In genomic region chr9:78778843-78779486, GRCh38 we compare ENCODE assay signal across 21 cellular contexts.
DNase-seq lines count a peak whose midpoint lies in the region; ATAC-seq, FAIRE-seq and TF ChIP-seq lines count a peak whose summit lies in the region.
"Had no signal": no experiment of that assay in that cellular context is flagged by ENCODE, and none has a peak within 500 bp of the region (broad histone marks: within the 10 kb centered on the region; RNA-seq: fewer than 3 reads in every experiment).

No MANE protein-coding gene starts in this region.

- H3K4me3 Mint-ChIP-seq in astrocyte (ENCODE audit: unreplicated experiment) (no peak overlapping the region), neural crest cell (no peak overlapping the region)
- H3K4me3 Mint-ChIP-seq: CD4-positive, CD25-positive, alpha-beta regulatory T cell; HFFc6 had no signal

- no peak overlapping the region for H3K9ac ChIP-seq in astrocyte (ENCODE audit: low read length)

- TF ChIP-seq CTCF in astrocyte (IDR thresholded peaks at IDR 0.05; ENCODE audit: insufficient read depth, low read depth, low read length) = no peak
- no peak for TF ChIP-seq CTCF in neural crest cell (conservative IDR thresholded peaks at IDR 0.05)

- H3K36me3 ChIP-seq in astrocyte (ENCODE audit: insufficient read depth, low read length) = no peaks in the 10 kb centered on the region
- H3K36me3 ChIP-seq: MG63 had no signal

- in situ Hi-C loops in Caki2 (cut with HindIII; ENCODE audit: low pct_unique_long_range_greater_than_20kb, low sequenced_read_pairs) = no loop called here

- no peak overlapping the region for H2AFZ ChIP-seq in astrocyte (ENCODE audit: low read depth, low read length)

- peak; percentile 73 for FAIRE-seq in astrocyte (lab: Jason Lieb, UNC)
- FAIRE-seq: GM19239, H54 had no signal

- H3K36me3 Mint-ChIP-seq in astrocyte (ENCODE audit: low read depth, unreplicated experiment) (no peaks in the 10 kb centered on the region), neural crest cell (ENCODE audit: low read depth) (no peaks in the 10 kb centered on the region)
- H3K36me3 Mint-ChIP-seq: CD4-positive, CD25-positive, alpha-beta regulatory T cell had no signal

- H3K4me2 ChIP-seq in astrocyte (ENCODE audit: low read length) = no peak overlapping the region

- H3K9me3 ChIP-seq in astrocyte (ENCODE audit: insufficient read depth, low read depth, low read length) = no peaks in the 10 kb centered on the region
- H3K9me3 ChIP-seq: MG63 had no signal

- H3K27ac Mint-ChIP-seq in astrocyte (ENCODE audit: unreplicated experiment) (no peak overlapping the region), neural crest cell (ENCODE audit: unreplicated experiment) (peak overlapping the region; percentile 31)
- H3K27ac Mint-ChIP-seq: CD4-positive, CD25-positive, alpha-beta regulatory T cell; HFFc6 had no signal

- H3K79me2 ChIP-seq in astrocyte (ENCODE audit: insufficient read depth, low read length) = no peaks in the 10 kb centered on the region

- H3K4me3 ChIP-seq in astrocyte (ENCODE audit: insufficient read depth, low read depth, low read length) = no peak overlapping the region
- H3K4me3 ChIP-seq: MG63 had no signal

- H3K27me3 Mint-ChIP-seq in astrocyte (ENCODE audit: low read depth, unreplicated experiment) (no peaks in the 10 kb centered on the region), neural crest cell (ENCODE audit: low read depth) (no peaks in the 10 kb centered on the region)
- H3K27me3 Mint-ChIP-seq: CD4-positive, CD25-positive, alpha-beta regulatory T cell had no signal

- H3K4me1 Mint-ChIP-seq in astrocyte (ENCODE audit: low read depth, unreplicated experiment) = peaks cover 10% of the 10 kb centered on the region
- H3K4me1 Mint-ChIP-seq in neural crest cell = peaks cover 42% of the 10 kb centered on the region
- H3K4me1 Mint-ChIP-seq: CD4-positive, CD25-positive, alpha-beta regulatory T cell had no signal

- H3K27me3 ChIP-seq in astrocyte (ENCODE audit: insufficient read depth, low read length) = no peaks in the 10 kb centered on the region
- H3K27me3 ChIP-seq: MG63 had no signal

- H3K27ac ChIP-seq in astrocyte (ENCODE audit: low read depth, low read length) = no peak overlapping the region

- no peaks in the 10 kb centered on the region for H3K9me3 Mint-ChIP-seq in astrocyte (ENCODE audit: unreplicated experiment)
- peaks cover 4% of the 10 kb centered on the region for H3K9me3 Mint-ChIP-seq in neural crest cell
- H3K9me3 Mint-ChIP-seq: HFFc6 had no signal

- H3K4me1 ChIP-seq in astrocyte (ENCODE audit: insufficient read depth, low read length) = peaks cover 4% of the 10 kb centered on the region

- ATAC-seq in GM19463 (IDR thresholded peaks at IDR 0.05; ENCODE audit: unreplicated experiment) = no peak
- no peak for ATAC-seq in HG03378 (IDR thresholded peaks at IDR 0.05; ENCODE audit: unreplicated experiment)

- H4K20me1 ChIP-seq in astrocyte (ENCODE audit: insufficient read depth, low read length) = no peaks in the 10 kb centered on the region

- peak; percentile 3 for DNase-seq in Caki2 (ENCODE audit: low read depth)
- DNase-seq in astrocyte (ENCODE audit: low read depth) = peak; percentile 73
- DNase-seq in glomerular visceral epithelial cell (ENCODE audit: extremely low spot score) = peak; percentile 56
- DNase-seq in neural crest cell (ENCODE audit: low read depth, low spot score) = no peak
- DNase-seq in C1 segment of cervical spinal cord (lab: John Stamatoyannopoulos, UW) = no peak
- no peak for DNase-seq in dermis blood vessel endothelial cell
- DNase-seq: Calu3; CD4-positive, CD25-positive, alpha-beta regulatory T cell; DMS53; HFFc6; IMR-90; Karpas-422; MG63; NCI-H1092 treated with DMSO at 0.1 percent for 48 hours; NCI-H1694 treated with DMSO at 0.1 percent for 48 hours; NCI-H526 treated with DMSO at 0.1 percent for 48 hours; SIG-M5 had no signal

Comparison
In these comparisons a context has a peak if more than half of its experiments do, and no peak if none do; other contexts are left out.
1. DNase-seq: peak in Caki2 (single experiment), astrocyte (single experiment) and glomerular visceral epithelial cell (single experiment); none in neural crest cell (single experiment), C1 segment of cervical spinal cord (0 of 14) and dermis blood vessel endothelial cell (single experiment).